ENCODE assay signal across 10 cellular contexts in the genomic region with DNA sequence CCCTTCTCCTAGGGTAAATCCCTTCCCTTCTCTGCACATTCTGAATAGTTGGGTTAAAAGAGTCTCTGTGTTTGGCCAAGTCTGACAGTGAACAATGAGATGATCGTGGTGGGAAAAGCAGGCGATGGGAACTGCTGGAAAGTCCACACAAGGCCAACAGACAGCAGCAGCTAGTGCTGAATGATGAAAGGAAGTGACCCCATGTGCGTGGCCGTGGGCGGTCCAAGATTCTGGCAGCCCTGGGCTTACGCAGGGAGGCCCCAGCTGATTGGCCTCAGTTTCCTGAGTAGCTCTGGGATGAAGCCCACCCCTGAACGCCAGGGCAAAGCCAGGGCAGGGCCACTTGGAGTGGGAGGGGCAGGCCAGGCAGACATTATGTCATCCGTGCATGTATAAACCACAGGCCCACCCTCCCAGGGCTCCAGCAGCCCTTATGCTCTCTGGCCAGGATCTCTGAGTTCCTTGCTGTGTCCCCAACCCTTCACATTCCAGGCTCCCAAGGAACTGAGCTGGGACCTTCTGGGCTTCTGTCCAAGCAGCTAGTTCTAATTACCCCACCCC. TPM values are rescaled to one million over a fixed set of nuclear protein-coding genes. Genes with fewer than 3 reads are reported as not detected.
DNase-seq lines count a peak whose midpoint lies in the region; ATAC-seq, FAIRE-seq and TF ChIP-seq lines count a peak whose summit lies in the region.
"Had no signal": no experiment of that assay in that cellular context is flagged by ENCODE, and none has a peak within 500 bp of the region (broad histone marks: within the 10 kb centered on the region; RNA-seq: fewer than 3 reads in every experiment).

No MANE protein-coding gene starts in this region.

- TF ChIP-seq CTCF in AG10803 (conservative IDR thresholded peaks at IDR 0.05; ENCODE audit: low read length): 0 out of 2 replicates have a peak, but pooled peaks have one; percentile 6
- TF ChIP-seq CTCF in WTC11 (IDR thresholded peaks at IDR 0.05): no peak
- no peak for TF ChIP-seq CTCF in heart right ventricle (IDR thresholded peaks at IDR 0.05)
- TF ChIP-seq CTCF in parathyroid adenoma (IDR thresholded peaks at IDR 0.05): no peak

- no peaks in the 10 kb centered on the region for H3K79me2 ChIP-seq in parathyroid adenoma

- CTCF ChIA-PET in WTC11 (lab: Charles Lee): interaction anchor here (1.7 kb wide), 1 partner anchor 21 kb away, joined by 8 read pairs; no protein-coding TSS in a partner anchor

- POLR2A ChIA-PET in WTC11 (lab: Charles Lee): no interaction called here

- H3K4me3 ChIP-seq in AG10803 (ENCODE audit: low read length) (no peak overlapping the region), heart right ventricle (peak overlapping the region in 2 of 10 donors; percentile 5 to 7), parathyroid adenoma (ENCODE audit: low read depth, low read length) (no peak overlapping the region), small intestine (ENCODE audit: low read depth in 1 of 2, low read length in 2 of 2) (no peak overlapping the region)
- H3K4me3 ChIP-seq: cardiac muscle cell, HAP-1 had no signal

- no peak overlapping the region for H3K27ac Mint-ChIP-seq in WTC11

- no peaks in the 10 kb centered on the region for H3K36me3 Mint-ChIP-seq in WTC11

- H3K36me3 ChIP-seq in heart right ventricle (no peaks in the 10 kb centered on the region), parathyroid adenoma (ENCODE audit: control insufficient read depth, insufficient read depth, low read length) (no peaks in the 10 kb centered on the region), small intestine (ENCODE audit: control insufficient read depth in 2 of 2, insufficient read depth in 2 of 2, low read length in 2 of 2) (no peaks in the 10 kb centered on the region)
- H3K36me3 ChIP-seq: cardiac muscle cell, HAP-1 had no signal

- intact Hi-C loops in heart right ventricle (cut with DNase I): loop anchor here in 4 of 10 donors (5.0 kb wide), 1 partner anchor 43 kb away; no protein-coding TSS in a partner anchor

- no peak overlapping the region for H3K9ac ChIP-seq in parathyroid adenoma

- WGBS in heart right ventricle, 2 donors: 37 to 56% methylated on average over 8 of the region's 8 CpGs
- 45 to 73% (median 71%) methylated on average over 8 of the region's 8 CpGs for WGBS in small intestine, 3 donors

- H3K27me3 Mint-ChIP-seq in WTC11 (ENCODE audit: low read depth): no peaks in the 10 kb centered on the region

- no peaks in the 10 kb centered on the region for H3K9me3 ChIP-seq in heart right ventricle
- H3K9me3 ChIP-seq in parathyroid adenoma (ENCODE audit: control insufficient read depth, low read length): no peaks in the 10 kb centered on the region
- no peaks in the 10 kb centered on the region for H3K9me3 ChIP-seq in small intestine (ENCODE audit: control insufficient read depth, low read depth)
- H3K9me3 ChIP-seq: HAP-1 had no signal

- H3K27ac ChIP-seq in heart right ventricle (peak overlapping the region; percentile 73 to 95 (median 86)), parathyroid adenoma (peak overlapping the region; percentile 64), small intestine (ENCODE audit: low read depth in 1 of 2, low read length in 1 of 2) (peak overlapping the region in 1 of 2 donors; percentile 65)
- H3K27ac ChIP-seq: cardiac muscle cell had no signal

- H2AFZ ChIP-seq in parathyroid adenoma: peak overlapping the region; percentile 62

- H3K4me1 Mint-ChIP-seq in WTC11: peaks cover under 1% of the 10 kb centered on the region

- DNase-seq in AG10803 (ENCODE audit: low read depth) (peak; percentile 79), WTC11 (ENCODE audit: low spot score) (no peak), heart right ventricle (peak; percentile 81 to 89), DMS53 treated with DMSO at 0.1 percent for 48 hours (lab: John Stamatoyannopoulos, UW; ENCODE audit: unreplicated experiment) (no peak), occipital lobe (lab: John Stamatoyannopoulos, UW) (no peak), small intestine (no peak), NCI-H187 (lab: John Stamatoyannopoulos, UW) (no peak)

- H3K4me1 ChIP-seq in heart right ventricle (peaks cover 13 to 33% (median 19%) of the 10 kb centered on the region in 9 donors), parathyroid adenoma (peaks cover 6% of the 10 kb centered on the region), small intestine (ENCODE audit: control insufficient read depth in 2 of 2, insufficient read depth in 1 of 2, low read depth in 1 of 2, low read length in 1 of 2) (no peaks in the 10 kb centered on the region)

- ATAC-seq in WTC11 (peak; percentile 41), heart right ventricle (peak; percentile 94 to 98 (median 96))

- H3K4me2 ChIP-seq in parathyroid adenoma (ENCODE audit: low read length): no peak overlapping the region

- no peak overlapping the region for H3K4me3 Mint-ChIP-seq in WTC11

- H3K27me3 ChIP-seq in heart right ventricle: no peaks in the 10 kb centered on the region
- H3K27me3 ChIP-seq in parathyroid adenoma (ENCODE audit: control insufficient read depth, insufficient read depth, low read length): no peaks in the 10 kb centered on the region
- no peaks in the 10 kb centered on the region for H3K27me3 ChIP-seq in small intestine (ENCODE audit: control insufficient read depth in 2 of 2, insufficient read depth in 2 of 2, low read length in 2 of 2)
- H3K27me3 ChIP-seq: cardiac muscle cell had no signal

- no peaks in the 10 kb centered on the region for H3K9me3 Mint-ChIP-seq in WTC11

- no peak for FAIRE-seq in small intestine (lab: Jason Lieb, UNC)

TF ChIP-seq in WTC11, 78 proteins besides CTCF, POLR2A, EP300 and RAD21 (continues in another document):
- TF ChIP-seq ZNF263 (CRISPR knock-in tag; IDR thresholded peaks at IDR 0.05; ENCODE audit: low read depth): no peak
- no peak for TF ChIP-seq ZNF671 (CRISPR knock-in tag; IDR thresholded peaks at IDR 0.05)
- no peak for TF ChIP-seq NR2C2 (CRISPR knock-in tag; IDR thresholded peaks at IDR 0.05)
- TF ChIP-seq ZNF219 (CRISPR knock-in tag; IDR thresholded peaks at IDR 0.05; ENCODE audit: borderline replicate concordance): no peak
- TF ChIP-seq, protein P1, sequence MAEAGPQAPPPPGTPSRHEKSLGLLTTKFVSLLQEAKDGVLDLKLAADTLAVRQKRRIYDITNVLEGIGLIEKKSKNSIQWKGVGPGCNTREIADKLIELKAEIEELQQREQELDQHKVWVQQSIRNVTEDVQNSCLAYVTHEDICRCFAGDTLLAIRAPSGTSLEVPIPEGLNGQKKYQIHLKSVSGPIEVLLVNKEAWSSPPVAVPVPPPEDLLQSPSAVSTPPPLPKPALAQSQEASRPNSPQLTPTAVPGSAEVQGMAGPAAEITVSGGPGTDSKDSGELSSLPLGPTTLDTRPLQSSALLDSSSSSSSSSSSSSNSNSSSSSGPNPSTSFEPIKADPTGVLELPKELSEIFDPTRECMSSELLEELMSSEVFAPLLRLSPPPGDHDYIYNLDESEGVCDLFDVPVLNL (CRISPR knock-in tag; IDR thresholded peaks at IDR 0.05; ENCODE audit: borderline replicate concordance, low read depth): no peak
- TF ChIP-seq ZNF396 (CRISPR knock-in tag; IDR thresholded peaks at IDR 0.05; ENCODE audit: borderline replicate concordance): no peak
- TF ChIP-seq SP1 (CRISPR knock-in tag; conservative IDR thresholded peaks at IDR 0.05): no peak
- TF ChIP-seq NFYB (CRISPR knock-in tag; conservative IDR thresholded peaks at IDR 0.05; ENCODE audit: low read depth): no peak
- TF ChIP-seq NR3C1 (CRISPR knock-in tag; conservative IDR thresholded peaks at IDR 0.05; ENCODE audit: low read depth): no peak
- no peak for TF ChIP-seq ZBTB21 (CRISPR knock-in tag; IDR thresholded peaks at IDR 0.05; ENCODE audit: borderline replicate concordance)
- no peak for TF ChIP-seq OVOL2 (CRISPR knock-in tag; IDR thresholded peaks at IDR 0.05; ENCODE audit: borderline replicate concordance)
- TF ChIP-seq, protein P2, sequence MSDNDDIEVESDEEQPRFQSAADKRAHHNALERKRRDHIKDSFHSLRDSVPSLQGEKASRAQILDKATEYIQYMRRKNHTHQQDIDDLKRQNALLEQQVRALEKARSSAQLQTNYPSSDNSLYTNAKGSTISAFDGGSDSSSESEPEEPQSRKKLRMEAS (CRISPR knock-in tag; IDR thresholded peaks at IDR 0.05): no peak
- TF ChIP-seq, protein P3, sequence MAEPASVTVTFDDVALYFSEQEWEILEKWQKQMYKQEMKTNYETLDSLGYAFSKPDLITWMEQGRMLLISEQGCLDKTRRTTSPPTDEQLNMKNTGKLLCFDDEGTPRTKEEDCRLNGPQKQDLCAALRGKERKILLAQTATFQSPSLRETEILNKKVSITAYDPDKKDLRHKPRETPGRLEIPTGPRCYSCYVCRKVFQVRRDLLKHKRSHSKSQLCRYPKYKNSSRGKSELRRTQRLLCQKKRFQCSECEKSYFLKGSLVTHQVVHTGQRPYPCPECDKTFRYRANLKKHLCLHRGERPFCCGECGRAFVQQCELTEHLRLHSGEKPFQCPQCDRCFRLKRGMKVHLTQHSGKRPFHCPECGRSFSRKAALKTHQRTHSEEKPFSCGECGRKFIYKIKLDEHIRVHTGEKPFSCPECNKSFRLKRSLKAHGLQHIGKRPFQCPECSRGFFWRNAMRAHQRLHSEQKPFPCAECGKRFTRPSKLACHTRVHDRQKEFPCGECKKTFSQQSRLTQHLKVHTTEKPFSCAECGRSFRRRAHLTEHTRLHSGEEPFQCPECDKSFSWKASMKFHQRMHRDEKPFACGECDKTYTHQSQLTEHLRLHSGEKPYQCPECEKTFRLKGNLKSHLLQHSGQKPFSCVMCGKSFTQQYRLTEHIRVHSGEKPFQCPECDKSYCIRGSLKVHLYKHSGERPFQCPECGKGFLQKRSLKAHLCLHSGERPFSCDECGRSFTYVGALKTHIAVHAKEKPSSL (CRISPR knock-in tag; conservative IDR thresholded peaks at IDR 0.05): no peak
- TF ChIP-seq, protein P4, sequence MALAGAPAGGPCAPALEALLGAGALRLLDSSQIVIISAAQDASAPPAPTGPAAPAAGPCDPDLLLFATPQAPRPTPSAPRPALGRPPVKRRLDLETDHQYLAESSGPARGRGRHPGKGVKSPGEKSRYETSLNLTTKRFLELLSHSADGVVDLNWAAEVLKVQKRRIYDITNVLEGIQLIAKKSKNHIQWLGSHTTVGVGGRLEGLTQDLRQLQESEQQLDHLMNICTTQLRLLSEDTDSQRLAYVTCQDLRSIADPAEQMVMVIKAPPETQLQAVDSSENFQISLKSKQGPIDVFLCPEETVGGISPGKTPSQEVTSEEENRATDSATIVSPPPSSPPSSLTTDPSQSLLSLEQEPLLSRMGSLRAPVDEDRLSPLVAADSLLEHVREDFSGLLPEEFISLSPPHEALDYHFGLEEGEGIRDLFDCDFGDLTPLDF (CRISPR knock-in tag; IDR thresholded peaks at IDR 0.05): no peak

RNA-seq across cellular contexts. Expression of a gene that starts 57.8 kb away (rescaled TPM):
- total RNA-seq in WTC11 (2021) (52.4 to 57.6 TPM (median 54.7 TPM) in 3 replicates), heart right ventricle (1 to 10 TPM in 6 of 10 donors, under 1 TPM in 4; 0.47 to 3.2 (median 1.2) TPM), occipital lobe (3.7 TPM)
- polyA plus RNA-seq in heart right ventricle (under 1 TPM; 0.20 to 0.59 TPM), small intestine (1 to 10 TPM in 2 of 3 donors, under 1 TPM in 1; 0.27 to 5.7 (median 3.6) TPM)

Comparison
In these comparisons a context has a peak if more than half of its experiments do, and no peak if none do; other contexts are left out.
1. DNase-seq: peak in AG10803 (single experiment) and heart right ventricle (2 of 2); none in WTC11 (single experiment), DMS53 treated with DMSO at 0.1 percent for 48 hours (single experiment), occipital lobe (single experiment), small intestine (single experiment) and NCI-H187 (0 of 2).
2. RNA of a gene that starts 57.8 kb away (total RNA-seq): 52.4 to 57.6 TPM in WTC11; 3.7 TPM in occipital lobe (single experiment) and 0.47 to 3.2 TPM in heart right ventricle; every median in the first group is over 10 times any median in the second.